In the genomic region with DNA sequence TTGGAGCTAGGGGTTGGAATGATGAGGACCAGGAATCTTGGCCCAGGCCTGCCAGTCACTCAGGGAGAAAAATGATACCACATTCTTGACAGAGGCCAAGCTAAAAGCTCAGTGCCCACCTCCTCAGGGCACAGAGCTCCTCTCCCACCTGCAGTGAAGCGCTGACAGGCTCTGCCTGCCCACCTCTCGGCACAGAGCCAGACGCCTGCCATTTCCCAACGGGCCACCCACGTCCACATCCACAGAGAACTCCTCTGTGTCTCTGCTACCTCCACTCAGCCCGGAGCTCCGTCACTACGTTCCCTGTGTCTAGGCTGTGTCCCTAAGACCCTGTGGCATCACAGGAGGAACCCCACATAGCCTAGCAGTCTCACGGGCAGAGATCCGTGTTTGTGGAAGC, we compare ENCODE assay signal across 19 cellular contexts.
"Had no signal": no experiment of that assay in that cellular context is flagged by ENCODE, and none has a peak within 500 bp of the region (broad histone marks: within the 10 kb centered on the region; RNA-seq: fewer than 3 reads in every experiment).

No MANE protein-coding gene starts in this region.

- H3K27ac ChIP-seq: brain microvascular endothelial cell, gastrocnemius medialis, lower lobe of right lung, spleen had no signal

- H3K27me3 Mint-ChIP-seq: activated CD4-positive, alpha-beta T cell treated with anti-CD3 and anti-CD28 coated beads, Interleukin-2, amount 10 ng/mL, durations not matched to agents 24 days and 14 days; activated naive CD8-positive, alpha-beta T cell; stimulated activated naive B cell treated with anti-CD40 and anti-IgM and Interleukin-4, amounts not matched to agents 10 μg/mL and 1 μg/mL and 100 μg/mL, for 72 hours had no signal

- DNase-seq: activated CD4-positive, alpha-beta T cell treated with anti-CD3 and anti-CD28 coated beads, Interleukin-2, amount 10 ng/mL, durations not matched to agents 24 days and 14 days; activated CD8-positive, alpha-beta memory T cell treated with anti-CD3 and anti-CD28 coated beads, Interleukin-2, amount 50 U/mL, for 48 hours; activated gamma-delta T cell; activated T-cell treated with anti-CD3 and anti-CD28 coated beads, Interleukin-2, amount 50 U/mL, for 48 hours; brain microvascular endothelial cell; cerebellar nuclear complex; cortex of kidney; gastrocnemius medialis; immature natural killer cell; lower lobe of right lung; nephron progenitor cell; retina; spleen; stimulated activated CD4-positive, alpha-beta T cell treated with anti-CD3 and anti-CD28 coated beads, Interleukin-4, amount 100 ng/mL, for 4 hours; stimulated activated naive B cell treated with anti-CD40 and anti-IgM and Interleukin-4, amounts not matched to agents 10 μg/mL and 1 μg/mL and 100 μg/mL, for 72 hours; T-helper 1 cell; T1000 had no signal

- H3K9me3 Mint-ChIP-seq: activated CD4-positive, alpha-beta T cell treated with anti-CD3 and anti-CD28 coated beads, Interleukin-2, amount 10 ng/mL, durations not matched to agents 24 days and 14 days; immature natural killer cell; nephron progenitor cell; stimulated activated naive B cell treated with anti-CD40 and anti-IgM and Interleukin-4, amounts not matched to agents 10 μg/mL and 1 μg/mL and 100 μg/mL, for 72 hours had no signal

- H3K36me3 ChIP-seq: brain microvascular endothelial cell, gastrocnemius medialis, lower lobe of right lung had no signal

- H3K9me3 ChIP-seq: gastrocnemius medialis, lower lobe of right lung, spleen had no signal

- H3K4me3 ChIP-seq: gastrocnemius medialis, lower lobe of right lung, spleen had no signal

- H3K4me3 Mint-ChIP-seq: activated CD4-positive, alpha-beta T cell treated with anti-CD3 and anti-CD28 coated beads, Interleukin-2, amount 10 ng/mL, durations not matched to agents 24 days and 14 days; activated naive CD8-positive, alpha-beta T cell; immature natural killer cell; nephron progenitor cell; stimulated activated naive B cell treated with anti-CD40 and anti-IgM and Interleukin-4, amounts not matched to agents 10 μg/mL and 1 μg/mL and 100 μg/mL, for 72 hours had no signal

- ATAC-seq: esophagus mucosa; gastrocnemius medialis; lower lobe of right lung; stimulated activated naive B cell treated with anti-CD40 and anti-IgM and Interleukin-4, amounts not matched to agents 10 μg/mL and 1 μg/mL and 100 μg/mL, for 72 hours had no signal

- H3K27ac Mint-ChIP-seq: activated CD4-positive, alpha-beta T cell treated with anti-CD3 and anti-CD28 coated beads, Interleukin-2, amount 10 ng/mL, durations not matched to agents 24 days and 14 days; stimulated activated naive B cell treated with anti-CD40 and anti-IgM and Interleukin-4, amounts not matched to agents 10 μg/mL and 1 μg/mL and 100 μg/mL, for 72 hours had no signal
